ENCODE assay signal across 8 cellular contexts in genomic region chr19:1261512-1261862, GRCh38. TPM values are rescaled to one million over a fixed set of nuclear protein-coding genes. Genes with fewer than 3 reads are reported as not detected.
A peak's percentile ranks its signal among the peaks of the same experiment; 100 is the strongest.
DNase-seq lines count a peak whose midpoint lies in the region; TF ChIP-seq lines count a peak whose summit lies in the region.

No MANE protein-coding gene starts in this region.

- no peak for TF ChIP-seq POLR2A in breast epithelium (IDR thresholded peaks at IDR 0.05)
- TF ChIP-seq POLR2A in vagina (IDR thresholded peaks at IDR 0.05), result no peak

- no peaks in the 10 kb centered on the region for H3K9me3 Mint-ChIP-seq in CD4-positive, alpha-beta memory T cell

- H3K18ac ChIP-seq in mesendoderm (ENCODE audit: low read length), result peak overlapping the region; percentile 44

- H3K27ac Mint-ChIP-seq in CD4-positive, alpha-beta memory T cell, result peak overlapping the region; percentile 95 to 99 (median 99)

- peak overlapping the region; percentile 95 for H3K4me2 ChIP-seq in mesendoderm (ENCODE audit: low read length)

- H4K5ac ChIP-seq in mesendoderm (ENCODE audit: low read length), result no peak overlapping the region

- peaks cover 3% of the 10 kb centered on the region for H3K79me2 ChIP-seq in mesendoderm (ENCODE audit: control insufficient read depth, insufficient read depth, low read length)

- peak overlapping the region; percentile 87 for H3K27ac ChIP-seq in CD4-positive, alpha-beta memory T cell (ENCODE audit: low read depth, low read length)
- H3K27ac ChIP-seq in breast epithelium, result peak overlapping the region; percentile 97 to 98
- H3K27ac ChIP-seq in mesendoderm (ENCODE audit: low read depth, low read length), result no peak overlapping the region
- peak overlapping the region; percentile 97 for H3K27ac ChIP-seq in vagina

- CTCF ChIA-PET in CD4-positive, alpha-beta memory T cell (lab: Charles Lee; ENCODE audit: partially characterized antibody), result interaction anchor here (1.5 to 10.8 kb wide), 3 partner anchors 9 to 21 kb away, joined by 4 to 364 read pairs (median 5); partner anchors contain the start of gene ATP5F1D

- H3K4me1 ChIP-seq in CD4-positive, alpha-beta memory T cell (ENCODE audit: insufficient read depth, low read length), result peaks cover 70% of the 10 kb centered on the region
- H3K4me1 ChIP-seq in breast epithelium, result peaks cover 29 to 46% of the 10 kb centered on the region in 2 donors
- H3K4me1 ChIP-seq in mesendoderm (ENCODE audit: control insufficient read depth, low read depth, low read length), result peaks cover 11% of the 10 kb centered on the region
- H3K4me1 ChIP-seq in vagina, result peaks cover 86% of the 10 kb centered on the region

- peaks cover 7 to 18% of the 10 kb centered on the region in 2 donors for H3K36me3 Mint-ChIP-seq in CD4-positive, alpha-beta memory T cell

- H3K36me3 ChIP-seq in CD4-positive, alpha-beta memory T cell (ENCODE audit: insufficient read depth, low read length), result peaks cover 6% of the 10 kb centered on the region
- H3K36me3 ChIP-seq in breast epithelium, result no peaks in the 10 kb centered on the region
- H3K36me3 ChIP-seq in mesendoderm (ENCODE audit: control insufficient read depth, insufficient read depth, low read length), result peaks cover 3% of the 10 kb centered on the region
- H3K36me3 ChIP-seq in vagina, result peaks cover 0 to 19% of the 10 kb centered on the region in 2 donors

- no peak overlapping the region for H2AK5ac ChIP-seq in mesendoderm (ENCODE audit: low read length)

- peak overlapping the region; percentile 76 for H3K9ac ChIP-seq in mesendoderm (ENCODE audit: low read length)

- peaks cover 0 to 3% of the 10 kb centered on the region in 2 donors for H3K27me3 Mint-ChIP-seq in CD4-positive, alpha-beta memory T cell

- POLR2A ChIA-PET in CD4-positive, alpha-beta memory T cell (lab: Charles Lee; ENCODE audit: partially characterized antibody), result interaction anchor here (1.1 to 12.0 kb wide), 8 partner anchors 5 to 464 kb away, joined by 3 to 650 read pairs (median 11); partner anchors contain the start of genes ATP5F1D, CBARP, CIRBP and FAM174C

- peak overlapping the region; percentile 4 for H3K4ac ChIP-seq in mesendoderm (ENCODE audit: low read depth, low read length)

- H2BK15ac ChIP-seq in mesendoderm (replicated peaks; ENCODE audit: low read depth), result no peak overlapping the region

- no peaks in the 10 kb centered on the region for H3K27me3 ChIP-seq in CD4-positive, alpha-beta memory T cell (ENCODE audit: insufficient read depth, low read length)
- H3K27me3 ChIP-seq in breast epithelium, result no peaks in the 10 kb centered on the region
- no peaks in the 10 kb centered on the region for H3K27me3 ChIP-seq in mesendoderm (ENCODE audit: insufficient read depth, low read length, poor library complexity)
- H3K27me3 ChIP-seq in vagina, result no peaks in the 10 kb centered on the region

- H3K79me1 ChIP-seq in mesendoderm (ENCODE audit: low read length), result no peaks in the 10 kb centered on the region

- intact Hi-C loops in CD4-positive, alpha-beta memory T cell (cut with micrococcal nuclease), result no loop called here
- intact Hi-C loops in breast epithelium (cut with DNase I; ENCODE audit: low total_unique reads), result no loop called here
- intact Hi-C loops in vagina (cut with DNase I), result loop anchor here (1.0 kb wide), 1 partner anchor 9 kb away; no protein-coding TSS in a partner anchor

- no peak for DNase-seq in CD4-positive, alpha-beta memory T cell
- DNase-seq in breast epithelium (ENCODE audit: low spot score in 2 of 2) (no peak), mesendoderm (peak; percentile 67), vagina (ENCODE audit: extremely low spot score in 2 of 2) (no peak), cortex of kidney (lab: John Stamatoyannopoulos, UW) (no peak), NCI-H1105 treated with DMSO at 0.1 percent for 48 hours (lab: John Stamatoyannopoulos, UW) (no peak), occipital lobe (lab: John Stamatoyannopoulos, UW) (no peak)

- WGBS in mesendoderm (ENCODE audit: extremely low coverage, insufficient coverage, low lambda C conversion rate), result no CpG with 5 or more reads among the region's 16 CpGs

- peak overlapping the region; percentile 86 for H3K56ac ChIP-seq in mesendoderm (ENCODE audit: low read length)

- H3K4me3 ChIP-seq in CD4-positive, alpha-beta memory T cell (ENCODE audit: low read length in 2 of 2), result peak overlapping the region; percentile 78
- peak overlapping the region; percentile 57 to 79 (median 70) for H3K4me3 ChIP-seq in breast epithelium
- H3K4me3 ChIP-seq in mesendoderm (ENCODE audit: low read length), result peak overlapping the region; percentile 52
- peak overlapping the region; percentile 72 to 79 for H3K4me3 ChIP-seq in vagina

- H3K4me1 Mint-ChIP-seq in CD4-positive, alpha-beta memory T cell, result peaks cover 29 to 68% (median 44%) of the 10 kb centered on the region in 4 donors

- no peak overlapping the region for H4K8ac ChIP-seq in mesendoderm (ENCODE audit: low read depth, low read length)

- no peaks in the 10 kb centered on the region for H3K9me3 ChIP-seq in CD4-positive, alpha-beta memory T cell (ENCODE audit: control insufficient read depth in 1 of 2, low read length in 2 of 2)
- H3K9me3 ChIP-seq in breast epithelium (no peaks in the 10 kb centered on the region), vagina (no peaks in the 10 kb centered on the region)

- no peak overlapping the region for H2BK5ac ChIP-seq in mesendoderm (ENCODE audit: low read length)

- H3K4me3 Mint-ChIP-seq in CD4-positive, alpha-beta memory T cell, result peak overlapping the region; percentile 85 to 93 (median 91)

- TF ChIP-seq CTCF in LNCAP (IDR thresholded peaks at IDR 0.05) (0 out of 2 replicates have a peak, but pooled peaks have one; percentile 10), breast epithelium (IDR thresholded peaks at IDR 0.05) (peak in 2 of 3 donors; percentile 34 to 53), vagina (IDR thresholded peaks at IDR 0.05) (no peak)

- H3K23ac ChIP-seq in mesendoderm (ENCODE audit: low read length), result no peak overlapping the region

- H2BK120ac ChIP-seq in mesendoderm (ENCODE audit: low read depth, low read length), result no peak overlapping the region

RNA-seq across cellular contexts. Expression of gene CIRBP, which starts 7.6 kb away (rescaled TPM):
- total RNA-seq in CD4-positive, alpha-beta memory T cell, result 100 to 1,000 TPM; 574 to 638 TPM
- polyA plus RNA-seq in CD4-positive, alpha-beta memory T cell, result 100 to 1,000 TPM; 160 to 257 TPM
- total RNA-seq in breast epithelium (100 to 1,000 TPM; 458 to 758 (median 656) TPM), vagina (192 TPM), occipital lobe (598 TPM)
- 93.3 TPM for polyA plus RNA-seq in mesendoderm (2013, experiment 1 of 2)
- polyA plus RNA-seq in mesendoderm (2013, experiment 2 of 2), result 93.6 TPM

RNA-seq across cellular contexts. Expression of gene MIDN, which starts 13.1 kb away (rescaled TPM):
- total RNA-seq in CD4-positive, alpha-beta memory T cell, result 10 to 100 TPM; 30.3 to 34.0 TPM
- polyA plus RNA-seq in CD4-positive, alpha-beta memory T cell, result 1 to 10 TPM in 1 of 2 donors, under 1 TPM in 1; 0.75 to 6.1 TPM
- total RNA-seq in breast epithelium, result 10 to 100 TPM; 13.8 to 28.5 (median 22.4) TPM
- polyA plus RNA-seq in mesendoderm (2013, experiment 1 of 2), result 133 TPM
- 131 TPM for polyA plus RNA-seq in mesendoderm (2013, experiment 2 of 2)
- 170 TPM for total RNA-seq in vagina
- 15.3 TPM for total RNA-seq in occipital lobe

RNA-seq across cellular contexts. Expression of gene FAM174C, which starts 13.8 kb away (rescaled TPM):
- total RNA-seq in CD4-positive, alpha-beta memory T cell, result 10 to 100 TPM; 50.5 to 54.2 TPM
- 100 to 1,000 TPM in 1 of 2 donors, 10 to 100 TPM in 1; 57.2 to 114 TPM for polyA plus RNA-seq in CD4-positive, alpha-beta memory T cell
- total RNA-seq in breast epithelium (10 to 100 TPM; 43.9 to 60.6 (median 53.1) TPM), vagina (64.8 TPM), occipital lobe (6.7 TPM)
- polyA plus RNA-seq in mesendoderm (2013, experiment 1 of 2), result 55.7 TPM
- 57.0 TPM for polyA plus RNA-seq in mesendoderm (2013, experiment 2 of 2)

RNA-seq across cellular contexts. Expression of gene ATP5F1D, which starts 19.9 kb away (rescaled TPM):
- total RNA-seq in CD4-positive, alpha-beta memory T cell, result 100 to 1,000 TPM; 105 to 108 TPM
- polyA plus RNA-seq in CD4-positive, alpha-beta memory T cell, result 100 to 1,000 TPM; 133 to 243 TPM
- total RNA-seq in breast epithelium, result 10 to 100 TPM; 47.6 to 64.9 (median 61.3) TPM
- 127 TPM for polyA plus RNA-seq in mesendoderm (2013, experiment 1 of 2)
- polyA plus RNA-seq in mesendoderm (2013, experiment 2 of 2), result 122 TPM
- 154 TPM for total RNA-seq in vagina
- total RNA-seq in occipital lobe, result 11.9 TPM

RNA-seq across cellular contexts. Expression of gene CBARP, which starts 23.7 kb away (rescaled TPM):
- not detected for total RNA-seq in CD4-positive, alpha-beta memory T cell
- polyA plus RNA-seq in CD4-positive, alpha-beta memory T cell, result not detected
- total RNA-seq in breast epithelium (1 to 10 TPM in 1 of 3 donors, under 1 TPM in 1, not detected in 1; 0.98 to 4.8 TPM), vagina (3.9 TPM), occipital lobe (6.6 TPM)
- 3.2 TPM for polyA plus RNA-seq in mesendoderm (2013, experiment 1 of 2)
- polyA plus RNA-seq in mesendoderm (2013, experiment 2 of 2), result 3.5 TPM

Comparison
In these comparisons a context has a peak if more than half of its experiments do, and no peak if none do; other contexts are left out.
1. CTCF ChIP-seq: peak in LNCAP (single experiment) and breast epithelium (2 of 3); none in vagina (0 of 3).
2. Peak in every context shown above with its lines, with median percentiles within 50 percentile points of each other: H3K4me3 ChIP-seq.